In the genomic region with DNA sequence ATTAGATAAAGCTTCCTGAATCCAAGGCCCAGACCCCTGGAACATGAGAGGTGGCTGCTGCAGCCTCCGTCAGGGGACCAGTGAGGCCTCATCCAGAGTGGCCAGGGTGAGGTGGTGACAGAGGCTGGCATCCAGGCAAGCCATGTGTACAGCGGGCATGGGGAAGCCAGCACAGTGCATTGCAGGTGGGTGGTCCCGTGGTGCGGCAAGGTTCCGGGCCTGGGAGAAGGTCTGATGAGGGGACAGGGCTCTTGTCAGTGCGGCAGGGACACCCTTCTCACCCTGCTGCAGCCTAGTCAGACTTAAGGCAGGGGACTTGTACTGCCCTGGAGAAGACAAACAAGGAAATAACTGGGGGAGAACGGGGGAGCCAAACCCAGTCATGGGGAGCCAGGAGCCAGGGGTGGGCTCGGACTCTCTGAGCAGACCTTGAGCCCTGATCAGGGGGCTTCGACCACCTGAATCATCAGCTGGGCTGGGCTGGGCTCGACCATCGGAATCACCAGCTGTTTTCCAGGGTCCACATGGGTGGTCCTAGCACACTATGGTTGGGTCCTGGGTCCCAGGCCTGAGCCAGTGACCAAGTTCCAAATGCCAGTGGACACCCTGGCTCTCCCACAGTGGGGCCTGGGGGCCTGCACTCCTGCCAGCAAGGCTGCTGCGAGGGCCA, we compare ENCODE assay signal across 28 cellular contexts. TPM values are rescaled to one million over a fixed set of nuclear protein-coding genes. Genes with fewer than 3 reads are reported as not detected.
"Had no signal": no experiment of that assay in that cellular context is flagged by ENCODE, and none has a peak within 500 bp of the region (broad histone marks: within the 10 kb centered on the region; RNA-seq: fewer than 3 reads in every experiment).

No MANE protein-coding gene starts in this region.

- H3K9me3 ChIP-seq: ascending aorta, breast epithelium, heart left ventricle had no signal

- H3K27ac ChIP-seq: ascending aorta, breast epithelium, cardiac muscle cell, coronary artery, dorsolateral prefrontal cortex, heart left ventricle, WERI-Rb-1 had no signal

- H3K4me3 ChIP-seq: ascending aorta, breast epithelium, cardiac muscle cell, coronary artery, dorsolateral prefrontal cortex, heart left ventricle had no signal

- DNase-seq: activated B cell treated with CpG ODN at 0.5 μM for 24 hours; activated CD4-positive, alpha-beta T cell treated with anti-CD3 and anti-CD28 coated beads for 48 hours; activated CD4-positive, alpha-beta T cell treated with anti-CD3 and anti-CD28 coated beads, Interleukin-2, amount 50 U/mL, for 1 hour; activated CD4-positive, alpha-beta T cell treated with anti-CD3 and anti-CD28 coated beads, Interleukin-2, amount 50 U/mL, for 48 hours; activated CD8-positive, alpha-beta memory T cell treated with anti-CD3 and anti-CD28 coated beads for 24 hours; activated CD8-positive, alpha-beta T cell treated with anti-CD3 and anti-CD28 coated beads for 36 hours; activated effector memory CD4-positive, alpha-beta T cell treated with Interleukin-2 at 50 U/mL for 16 hours; activated gamma-delta T cell treated with Interleukin-2 at 50 U/mL for 16 hours; activated naive CD4-positive, alpha-beta T cell treated with anti-CD3 and anti-CD28 coated beads for 36 hours; activated naive CD8-positive, alpha-beta T cell treated with anti-CD3 and anti-CD28 coated beads, Interleukin-2, amount 10 ng/mL, durations not matched to agents 7 days and 5 days; activated T-cell treated with anti-CD3 and anti-CD28 coated beads, Interleukin-2, amount 50 U/mL, for 4 hours; effector memory CD4-positive, alpha-beta T cell; endodermal cell; foreskin fibroblast; heart left ventricle; T-helper 17 cell; T1000; WERI-Rb-1 had no signal

- H3K27me3 ChIP-seq: ascending aorta, breast epithelium, cardiac muscle cell, heart left ventricle had no signal

- H3K4me1 ChIP-seq: breast epithelium had no signal

- H3K36me3 ChIP-seq: breast epithelium had no signal

- FAIRE-seq: frontal cortex had no signal

- ATAC-seq: activated CD4-positive, CD25-positive, alpha-beta regulatory T cell treated with anti-CD3 and anti-CD28 coated beads, Interleukin-2, amount 50 U/mL, for 24 hours; activated CD8-positive, alpha-beta T cell treated with anti-CD3 and anti-CD28 coated beads for 36 hours; activated T-cell treated with anti-CD3 and anti-CD28 coated beads, Interleukin-2, amount 50 U/mL, for 4 hours; activated T-helper 17 cell treated with anti-CD3 and anti-CD28 coated beads, Interleukin-2, amount 50 U/mL, for 72 hours; esophagus mucosa; T-helper 17 cell had no signal

RNA-seq across cellular contexts. Expression of a gene that starts 9.8 kb away (rescaled TPM):
- total RNA-seq: activated B cell treated with CpG ODN at 0.5 μM for 24 hours; activated CD8-positive, alpha-beta T cell treated with anti-CD3 and anti-CD28 coated beads for 36 hours; activated naive CD4-positive, alpha-beta T cell treated with anti-CD3 and anti-CD28 coated beads for 36 hours; activated naive CD8-positive, alpha-beta T cell treated with anti-CD3 and anti-CD28 coated beads, Interleukin-2, amount 10 ng/mL, durations not matched to agents 7 days and 5 days; activated T-cell treated with anti-CD3 and anti-CD28 coated beads, Interleukin-2, amount 50 U/mL, for 4 hours; activated T-helper 17 cell treated with anti-CD3 and anti-CD28 coated beads, Interleukin-2, amount 50 U/mL, for 72 hours; ascending aorta; epithelial cell of proximal tubule; T-helper 17 cell had no signal

RNA-seq across cellular contexts. Expression of a gene that starts 23.8 kb away (rescaled TPM):
- total RNA-seq: ascending aorta had no signal
